Comparison of ENCODE assay signal across 14 cellular contexts in genomic region chr10:75877877-75878276, GRCh38.
A peak's percentile ranks its signal among the peaks of the same experiment; 100 is the strongest.
DNase-seq lines count a peak whose midpoint lies in the region; TF ChIP-seq lines count a peak whose summit lies in the region.
"Had no signal": no experiment of that assay in that cellular context is flagged by ENCODE, and none has a peak within 500 bp of the region (broad histone marks: within the 10 kb centered on the region; RNA-seq: fewer than 3 reads in every experiment).

No MANE protein-coding gene starts in this region.

- no peaks in the 10 kb centered on the region for H3K36me3 ChIP-seq in WERI-Rb-1

- no peaks in the 10 kb centered on the region for H3K27me3 ChIP-seq in WERI-Rb-1 (ENCODE audit: insufficient read depth, low read depth, severe bottlenecking)

- TF ChIP-seq CTCF in WERI-Rb-1 (IDR thresholded peaks at IDR 0.05; ENCODE audit: low read depth, low read length) = no peak

- DNase-seq in NCI-H146 (lab: John Stamatoyannopoulos, UW) (peak; percentile 35), NCI-H146 treated with DMSO at 0.1 percent for 48 hours (lab: John Stamatoyannopoulos, UW; ENCODE audit: unreplicated experiment) (no peak), NCI-H69 (lab: John Stamatoyannopoulos, UW) (peak; percentile 57), WERI-Rb-1 (peak; percentile 62)
- DNase-seq in activated CD4-positive, alpha-beta T cell treated with anti-CD3 and anti-CD28 coated beads for 48 hours = no peak
- DNase-seq in activated CD4-positive, alpha-beta T cell treated with anti-CD3 and anti-CD28 coated beads for 4 hours = no peak
- no peak for DNase-seq in activated CD4-positive, CD25-positive, alpha-beta regulatory T cell treated with anti-CD3 and anti-CD28 coated beads, Interleukin-2, amount 50 U/mL, for 72 hours
- DNase-seq: AML-193; Caco-2; CD4-positive, alpha-beta T cell; H9 had no signal

- H3K4me3 ChIP-seq in WERI-Rb-1 (ENCODE audit: low read depth, low read length) = peak overlapping the region; percentile 19
- H3K4me3 ChIP-seq: A549 had no signal

- H3K27ac ChIP-seq in WERI-Rb-1 = peak overlapping the region; percentile 14; the same call in 1 of the 2 replicates
- H3K27ac ChIP-seq: 22Rv1, A549, C4-2B had no signal

- no peaks in the 10 kb centered on the region for H3K9me3 ChIP-seq in WERI-Rb-1 (ENCODE audit: severe bottlenecking)
- H3K9me3 ChIP-seq: A549, Caco-2 had no signal

Comparison
In these comparisons a context has a peak if more than half of its experiments do, and no peak if none do; other contexts are left out.
1. DNase-seq: peak in NCI-H146 (single experiment), NCI-H69 (single experiment) and WERI-Rb-1 (single experiment); none in NCI-H146 treated with DMSO at 0.1 percent for 48 hours (single experiment), activated CD4-positive, alpha-beta T cell treated with anti-CD3 and anti-CD28 coated beads for 48 hours (single experiment), activated CD4-positive, alpha-beta T cell treated with anti-CD3 and anti-CD28 coated beads for 4 hours (0 of 2) and activated CD4-positive, CD25-positive, alpha-beta regulatory T cell treated with anti-CD3 and anti-CD28 coated beads, Interleukin-2, amount 50 U/mL, for 72 hours (single experiment).